Comparison of ENCODE assay signal across 9 cellular contexts in the genomic region with DNA sequence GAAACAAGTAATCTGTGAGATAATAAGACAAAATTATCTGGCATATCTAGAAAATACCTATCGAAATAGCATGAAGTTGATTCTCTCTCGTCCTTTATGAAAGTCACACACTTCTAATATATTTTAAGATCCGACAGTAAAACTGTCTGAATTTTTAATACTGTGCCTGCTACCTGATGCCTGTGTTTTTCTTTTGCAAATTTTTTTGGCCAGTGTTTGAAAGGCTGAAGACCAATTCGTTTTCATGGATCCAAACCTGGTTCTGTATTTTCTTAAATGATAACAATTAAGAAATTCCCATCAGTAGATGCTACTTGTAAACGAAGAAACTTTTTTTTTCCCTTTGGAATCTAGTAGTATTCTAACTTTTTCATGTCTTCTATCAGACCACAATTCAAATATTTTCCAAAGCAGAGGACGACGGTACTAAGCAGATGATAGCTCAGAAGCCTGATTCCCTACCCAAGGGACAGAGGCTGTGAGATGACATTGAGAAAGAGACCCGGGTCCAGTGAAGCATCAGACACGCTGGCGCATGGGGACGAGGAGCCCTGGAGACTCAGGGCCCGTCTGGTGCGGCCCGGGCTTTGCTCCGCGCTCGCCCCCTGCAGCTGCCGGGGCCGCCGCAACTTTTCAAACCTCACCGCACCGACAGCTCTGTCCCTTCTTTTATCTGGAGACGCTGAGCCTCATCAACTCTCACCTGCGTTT. TPM values are rescaled to one million over a fixed set of nuclear protein-coding genes. Genes with fewer than 3 reads are reported as not detected.
DNase-seq lines count a peak whose midpoint lies in the region; ATAC-seq and TF ChIP-seq lines count a peak whose summit lies in the region.
"Had no signal": no experiment of that assay in that cellular context is flagged by ENCODE, and none has a peak within 500 bp of the region (broad histone marks: within the 10 kb centered on the region; RNA-seq: fewer than 3 reads in every experiment).

No MANE protein-coding gene starts in this region.

- H3K4me1 ChIP-seq in foreskin keratinocyte (no peaks in the 10 kb centered on the region), parathyroid adenoma (no peaks in the 10 kb centered on the region)

- H3K36me3 ChIP-seq in parathyroid adenoma (ENCODE audit: control insufficient read depth, insufficient read depth, low read length) = peaks cover 3% of the 10 kb centered on the region

- intact Hi-C loops in CD14-positive monocyte (cut with micrococcal nuclease) = no loop called here

- H3K4me1 Mint-ChIP-seq in CD14-positive monocyte = peaks cover 2% of the 10 kb centered on the region
- H3K4me1 Mint-ChIP-seq: activated naive CD8-positive, alpha-beta T cell treated with anti-CD3 and anti-CD28 coated beads for 36 hours had no signal

- ATAC-seq in foreskin keratinocyte = peak; percentile 36
- ATAC-seq in HG03521 (IDR thresholded peaks at IDR 0.05; ENCODE audit: unreplicated experiment) = no peak

- H3K27ac ChIP-seq in foreskin keratinocyte (no peak overlapping the region), parathyroid adenoma (no peak overlapping the region)

- no peaks in the 10 kb centered on the region for H3K79me2 ChIP-seq in parathyroid adenoma

- no peak for TF ChIP-seq CTCF in foreskin keratinocyte (conservative IDR thresholded peaks at IDR 0.05)
- no peak for TF ChIP-seq CTCF in parathyroid adenoma (IDR thresholded peaks at IDR 0.05)
- no peak for TF ChIP-seq CTCF in CD14-positive monocyte (IDR thresholded peaks at IDR 0.05)

- peaks cover 0 to 2% of the 10 kb centered on the region in 2 donors for H3K36me3 Mint-ChIP-seq in CD14-positive monocyte
- H3K36me3 Mint-ChIP-seq: activated naive CD8-positive, alpha-beta T cell treated with anti-CD3 and anti-CD28 coated beads for 36 hours had no signal

- H3K9ac ChIP-seq in parathyroid adenoma = no peak overlapping the region

- H3K27ac Mint-ChIP-seq in CD14-positive monocyte = no peak overlapping the region
- H3K27ac Mint-ChIP-seq: activated naive CD8-positive, alpha-beta T cell treated with anti-CD3 and anti-CD28 coated beads for 36 hours had no signal

- peak overlapping the region; percentile 36 for H3K4me3 ChIP-seq in parathyroid adenoma (ENCODE audit: low read depth, low read length)

- H3K4me2 ChIP-seq in parathyroid adenoma (ENCODE audit: low read length) = peak overlapping the region; percentile 79

- peaks cover 78% of the 10 kb centered on the region for H3K27me3 ChIP-seq in foreskin keratinocyte
- H3K27me3 ChIP-seq in parathyroid adenoma (ENCODE audit: control insufficient read depth, insufficient read depth, low read length) = no peaks in the 10 kb centered on the region

- peaks cover 7% of the 10 kb centered on the region for H3K9me3 ChIP-seq in parathyroid adenoma (ENCODE audit: control insufficient read depth, low read length)

- peak overlapping the region in 1 of 2 donors; percentile 54 for H3K4me3 Mint-ChIP-seq in CD14-positive monocyte

- DNase-seq in ELF-1 (ENCODE audit: low read depth, low spot score) (peak; percentile 64), NCI-H526 treated with DMSO at 0.1 percent for 48 hours (lab: John Stamatoyannopoulos, UW) (peak; percentile 49), foreskin keratinocyte (no peak), CD14-positive monocyte (ENCODE audit: low spot score) (no peak), NAMALWA (ENCODE audit: low spot score) (no peak), T-helper 2 cell (no peak)
- DNase-seq: activated naive CD8-positive, alpha-beta T cell treated with anti-CD3 and anti-CD28 coated beads for 36 hours had no signal

- H3K9me3 Mint-ChIP-seq in CD14-positive monocyte = peaks cover 2 to 23% (median 15%) of the 10 kb centered on the region in 7 donors

- H3K27me3 Mint-ChIP-seq in CD14-positive monocyte (ENCODE audit: low read depth in 3 of 3) = peaks cover 60 to 75% (median 61%) of the 10 kb centered on the region in 3 donors

- peak overlapping the region; percentile 28 for H2AFZ ChIP-seq in parathyroid adenoma

RNA-seq across cellular contexts. Expression of a gene that starts 49.5 kb away (rescaled TPM):
- total RNA-seq in foreskin keratinocyte = 0.14 and 0.17 TPM in 2 replicates
- polyA plus RNA-seq in foreskin keratinocyte (0.08 and 0.09 TPM in 2 replicates), CD14-positive monocyte (under 1 TPM; 0.04 to 0.08 TPM)

Comparison
In these comparisons a context has a peak if more than half of its experiments do, and no peak if none do; other contexts are left out.
1. DNase-seq: peak in ELF-1 (single experiment) and NCI-H526 treated with DMSO at 0.1 percent for 48 hours (single experiment); none in foreskin keratinocyte (0 of 2), CD14-positive monocyte (single experiment), NAMALWA (single experiment) and T-helper 2 cell (0 of 5).